Comparison of ENCODE assay signal across 10 cellular contexts in genomic region chr11:88359529-88359928, GRCh38. TPM values are rescaled to one million over a fixed set of nuclear protein-coding genes. Genes with fewer than 3 reads are reported as not detected.
DNase-seq lines count a peak whose midpoint lies in the region; ATAC-seq lines count a peak whose summit lies in the region.
"Had no signal": no experiment of that assay in that cellular context is flagged by ENCODE, and none has a peak within 500 bp of the region (broad histone marks: within the 10 kb centered on the region; RNA-seq: fewer than 3 reads in every experiment).

No MANE protein-coding gene starts in this region.

- no peak overlapping the region for H3K4me3 ChIP-seq in urinary bladder (ENCODE audit: low read depth, low read length)

- H3K36me3 Mint-ChIP-seq in activated T-cell treated with anti-CD3 and anti-CD28 coated beads, Interleukin-2, amount 50 U/mL, for 4 hours (ENCODE audit: insufficient read depth): no peaks in the 10 kb centered on the region

- H3K9me3 Mint-ChIP-seq in activated T-cell treated with anti-CD3 and anti-CD28 coated beads, Interleukin-2, amount 50 U/mL, for 4 hours: no peaks in the 10 kb centered on the region

- H3K36me3 ChIP-seq in urinary bladder (ENCODE audit: insufficient read depth): no peaks in the 10 kb centered on the region

- H3K4me1 Mint-ChIP-seq in activated T-cell treated with anti-CD3 and anti-CD28 coated beads, Interleukin-2, amount 50 U/mL, for 4 hours (ENCODE audit: low read depth): peaks cover 48% of the 10 kb centered on the region

- H3K4me1 ChIP-seq in urinary bladder (ENCODE audit: insufficient read depth): no peaks in the 10 kb centered on the region

- 86% methylated on average over 1 of the region's 1 CpG for WGBS in urinary bladder

- H3K27me3 Mint-ChIP-seq in activated T-cell treated with anti-CD3 and anti-CD28 coated beads, Interleukin-2, amount 50 U/mL, for 4 hours (ENCODE audit: low read depth): no peaks in the 10 kb centered on the region

- no peak for DNase-seq in activated T-cell treated with anti-CD3 and anti-CD28 coated beads, Interleukin-2, amount 50 U/mL, for 4 hours
- no peak for DNase-seq in activated T-cell treated with anti-CD3 and anti-CD28 coated beads, Interleukin-2, amount 50 U/mL, for 48 hours
- DNase-seq in NOMO-1 treated with dmso at 0.1 percent for 144 hours (lab: John Stamatoyannopoulos, UW; ENCODE audit: unreplicated experiment) (peak; percentile 29), ureter (ENCODE audit: low spot score) (no peak), DMS153 treated with DMSO at 0.1 percent for 48 hours (lab: John Stamatoyannopoulos, UW; ENCODE audit: unreplicated experiment) (no peak), COLO668 (lab: John Stamatoyannopoulos, UW; ENCODE audit: unreplicated experiment) (no peak)
- DNase-seq: activated naive CD4-positive, alpha-beta T cell; Calu3 had no signal

- H3K4me3 Mint-ChIP-seq in activated T-cell treated with anti-CD3 and anti-CD28 coated beads, Interleukin-2, amount 50 U/mL, for 4 hours: no peak overlapping the region

- peak; percentile 31 to 35 for ATAC-seq in activated T-cell treated with anti-CD3 and anti-CD28 coated beads, Interleukin-2, amount 50 U/mL, for 4 hours
- ATAC-seq in HG02943 (IDR thresholded peaks at IDR 0.05; ENCODE audit: low read depth, unreplicated experiment): peak; percentile 78

- peak overlapping the region; percentile 5 for H3K27ac ChIP-seq in urinary bladder (ENCODE audit: low read depth)

RNA-seq across cellular contexts. Expression of gene CTSC, which starts 22.0 kb away (rescaled TPM):
- 100 to 1,000 TPM in 2 of 3 donors, 10 to 100 TPM in 1; 67.2 to 129 (median 110) TPM for total RNA-seq in activated T-cell treated with anti-CD3 and anti-CD28 coated beads, Interleukin-2, amount 50 U/mL, for 4 hours
- total RNA-seq in urinary bladder (178 TPM), ureter (122 TPM)
- 72.4 TPM for polyA plus RNA-seq in urinary bladder
